ENCODE assay signal across 10 cellular contexts in the genomic region with DNA sequence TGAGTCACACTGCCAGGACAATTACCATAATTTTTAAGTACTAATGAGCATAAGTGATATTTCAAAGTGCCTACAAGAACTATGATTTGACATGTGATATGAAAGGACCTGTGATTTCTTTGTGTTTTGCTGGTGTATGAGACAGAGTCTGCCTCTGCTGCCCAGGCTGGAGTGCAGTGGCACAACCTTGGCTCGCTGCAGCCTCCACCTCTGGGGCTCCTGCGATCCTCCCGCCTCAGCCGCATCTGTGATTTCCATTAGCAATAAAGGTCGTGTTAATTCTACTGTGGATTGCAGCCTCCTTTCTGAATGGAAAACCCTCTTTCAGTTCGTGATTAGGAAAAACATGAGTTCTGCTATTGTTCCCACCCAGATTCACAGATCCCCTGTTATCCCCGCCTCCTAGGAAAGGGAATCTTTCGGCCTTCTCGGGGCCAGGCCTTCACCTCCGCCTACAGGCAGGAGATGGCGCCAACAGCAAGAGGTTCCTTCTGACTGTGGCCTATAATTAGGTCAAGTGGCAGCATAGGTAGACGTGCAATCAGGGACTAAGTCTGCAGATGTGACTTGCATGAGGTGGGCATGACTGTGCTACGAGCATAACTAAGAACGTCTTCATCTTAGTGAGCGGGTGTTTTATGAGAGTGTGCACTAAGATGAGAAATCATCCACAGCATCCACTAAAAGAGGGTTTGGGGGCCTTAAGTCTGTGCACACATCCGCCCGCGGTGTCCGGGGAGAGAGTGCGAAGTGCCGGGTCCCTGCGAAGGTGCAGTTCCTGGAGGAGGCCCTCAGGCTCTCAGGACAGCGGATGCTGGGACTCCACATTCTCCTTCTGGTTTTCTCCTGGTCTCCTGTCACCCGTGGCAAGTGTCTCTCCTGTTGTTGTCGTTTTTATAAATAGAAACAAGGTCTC. TPM values are rescaled to one million over a fixed set of nuclear protein-coding genes. Genes with fewer than 3 reads are reported as not detected.
DNase-seq lines count a peak whose midpoint lies in the region; ATAC-seq, FAIRE-seq and TF ChIP-seq lines count a peak whose summit lies in the region.
"Had no signal": no experiment of that assay in that cellular context is flagged by ENCODE, and none has a peak within 500 bp of the region (broad histone marks: within the 10 kb centered on the region; RNA-seq: fewer than 3 reads in every experiment).

No MANE protein-coding gene starts in this region.

- intact Hi-C loops in K562 (cut with micrococcal nuclease): loop anchor here (5.0 kb wide), 1 partner anchor 320 kb away; a partner anchor contains a TSS

- H3K9me3 ChIP-seq in Peyer's patch: no peaks in the 10 kb centered on the region
- no peaks in the 10 kb centered on the region for H3K9me3 ChIP-seq in K562 (replicated peaks; ENCODE audit: control insufficient read depth, insufficient read depth, low read depth, low read length)
- H3K9me3 ChIP-seq in upper lobe of left lung: no peaks in the 10 kb centered on the region

- TF ChIP-seq POLR2A in Peyer's patch (IDR thresholded peaks at IDR 0.05) (no peak), K562 (conservative IDR thresholded peaks at IDR 0.05) (no peak), upper lobe of left lung (IDR thresholded peaks at IDR 0.05) (no peak)

- in situ Hi-C loops in K562 (cut with MboI): no loop called here

- no peak overlapping the region for H2AFZ ChIP-seq in K562 (ENCODE audit: low read depth, low read length)

- peak; percentile 74 to 88 for TF ChIP-seq RAD21 in K562 (CRISPR knock-in tag; conservative IDR thresholded peaks at IDR 0.05 in 1 of 2, IDR thresholded peaks at IDR 0.05 in 1 of 2)

- FAIRE-seq in K562 (lab: Jason Lieb, UNC): peak; percentile 81
- FAIRE-seq: colon had no signal

- H3K4me2 ChIP-seq in K562 (ENCODE audit: insufficient read depth, low read length): no peak overlapping the region

- H3K27me3 ChIP-seq in Peyer's patch (no peaks in the 10 kb centered on the region), K562 (ENCODE audit: control insufficient read depth in 2 of 2, insufficient read depth in 2 of 2, low read length in 2 of 2) (no peaks in the 10 kb centered on the region), upper lobe of left lung (no peaks in the 10 kb centered on the region)

- TF ChIP-seq EP300 in K562 (IDR thresholded peaks at IDR 0.05; ENCODE audit: low read length): no peak
- no peak for TF ChIP-seq EP300 in upper lobe of left lung (IDR thresholded peaks at IDR 0.05)

- no TSS peak for BruUV-seq in K562 (replicated peaks; lab: Mats Ljungman, UMichigan)

- H3K36me3 ChIP-seq in Peyer's patch: no peaks in the 10 kb centered on the region
- no peaks in the 10 kb centered on the region for H3K36me3 ChIP-seq in K562 (ENCODE audit: control insufficient read depth, insufficient read depth, low read length)
- no peaks in the 10 kb centered on the region for H3K36me3 ChIP-seq in upper lobe of left lung

- 63% methylated on average over 23 of the region's 25 CpGs for WGBS in K562 (ENCODE audit: insufficient coverage, low coverage, missing lambda C conversion rate)
- WGBS in upper lobe of left lung, 2 donors: 50 to 54% methylated on average over 25 of the region's 25 CpGs

- no peaks in the 10 kb centered on the region for H4K20me1 ChIP-seq in K562 (replicated peaks; ENCODE audit: control insufficient read depth, insufficient read depth, low read length)

- DNase-seq in Peyer's patch: peak; percentile 73 to 90 (median 74)
- peak in 2 of 4 experiments; percentile 28 to 76 for DNase-seq in K562 (ENCODE audit: extremely low read depth in 1 of 4, low spot score in 3 of 4)
- DNase-seq in left lobe of liver (ENCODE audit: low spot score): peak; percentile 68
- peak in 1 of 2 donors; percentile 78 for DNase-seq in upper lobe of left lung
- no peak for DNase-seq in SHP77 (lab: John Stamatoyannopoulos, UW)
- no peak for DNase-seq in NOMO-1 (lab: John Stamatoyannopoulos, UW; ENCODE audit: unreplicated experiment in 2 of 2)

- H3K27ac ChIP-seq in Peyer's patch: peak overlapping the region in 1 of 4 donors; percentile 63
- no peak overlapping the region for H3K27ac ChIP-seq in K562 (ENCODE audit: extremely low read depth, low read depth, low read length)
- no peak overlapping the region for H3K27ac ChIP-seq in upper lobe of left lung

- CTCF ChIA-PET in K562 (lab: Yijun Ruan, JAX; ENCODE audit: low intra/inter-chr PET ratio): interaction anchor here (0.5 to 0.6 kb wide), 2 partner anchors 62 to 270 kb away, joined by 3 read pairs; no protein-coding TSS in a partner anchor

- no peaks in the 10 kb centered on the region for H3K9me1 ChIP-seq in K562 (ENCODE audit: control insufficient read depth, insufficient read depth, low read length)

- POLR2A ChIA-PET in K562 (lab: Yijun Ruan, JAX): interaction anchor here (0.9 kb wide), 1 partner anchor 60 kb away, joined by 3 read pairs; no protein-coding TSS in a partner anchor

- peak; percentile 78 for TF ChIP-seq CTCF in GM12875 (IDR thresholded peaks at IDR 0.05; ENCODE audit: borderline replicate concordance, insufficient read depth, low read depth, low read length)
- peak; percentile 77 to 94 (median 86) for TF ChIP-seq CTCF in Peyer's patch (IDR thresholded peaks at IDR 0.05)
- TF ChIP-seq CTCF in K562 (IDR thresholded peaks at IDR 0.05 in 2 of 3, conservative IDR thresholded peaks at IDR 0.05 in 1 of 3; ENCODE audit: insufficient read depth in 2 of 3, low read depth in 1 of 3, low read length in 3 of 3): peak; percentile 76 to 87 (median 79)
- TF ChIP-seq CTCF in upper lobe of left lung (IDR thresholded peaks at IDR 0.05): peak; percentile 63 to 88 (median 80)

- peaks cover 0 to 18% (median 0%) of the 10 kb centered on the region in 4 donors for H3K4me1 ChIP-seq in Peyer's patch
- H3K4me1 ChIP-seq in K562 (replicated peaks in 1 of 2; ENCODE audit: control insufficient read depth in 2 of 2, insufficient read depth in 2 of 2, low read length in 2 of 2): peaks cover 19 to 39% of the 10 kb centered on the region in 2 experiments
- peaks cover 9 to 28% (median 14%) of the 10 kb centered on the region in 4 donors for H3K4me1 ChIP-seq in upper lobe of left lung

- H3K79me2 ChIP-seq in K562 (ENCODE audit: control insufficient read depth, insufficient read depth, low read length): no peaks in the 10 kb centered on the region

- peak; percentile 50 for ATAC-seq in HG02642 (IDR thresholded peaks at IDR 0.05; ENCODE audit: poor library complexity, unreplicated experiment)
- ATAC-seq in K562: peak; percentile 69
- ATAC-seq in left lobe of liver: peak; percentile 90
- peak; percentile 63 to 84 for ATAC-seq in upper lobe of left lung (ENCODE audit: low FRiP score in 2 of 2)

- no peak overlapping the region for H3K9ac ChIP-seq in K562 (ENCODE audit: insufficient read depth in 1 of 2, low read depth in 2 of 2, low read length in 2 of 2)

- H3K4me3 ChIP-seq in GM12875 (ENCODE audit: low read depth, low read length) (no peak overlapping the region), Peyer's patch (no peak overlapping the region), K562 (no peak overlapping the region), upper lobe of left lung (no peak overlapping the region)

RNA-seq across cellular contexts. Expression of a gene that starts 23.1 kb away (rescaled TPM):
- total RNA-seq in Peyer's patch (1 to 10 TPM in 3 of 4 donors, under 1 TPM in 1; 0.88 to 2.6 (median 2.2) TPM), K562 (2014; rRNA removed) (12.9 and 13.8 TPM in 2 replicates), K562 (2014; rRNA removed; fragmentation: Illumina TruSeq; extraction: Trizol) (8.4 and 11.7 TPM in 2 replicates), K562 (2015; rRNA removed; fragmentation: Illumina TruSeq; extraction: Trizol) (8.9 and 9.0 TPM in 2 replicates), K562 (2021) (10.3 and 12.4 TPM in 2 replicates), left lobe of liver (0.23 TPM), upper lobe of left lung (1 to 10 TPM in 5 of 6 donors, under 1 TPM in 1; 0.83 to 6.7 (median 2.9) TPM)
- total RNA-seq in K562 (2011; cell fraction: chromatin; rRNA removed; ENCODE audit: low replicate concordance): 5.4 and 8.3 TPM in 2 replicates
- 6.2 and 7.5 TPM in 2 replicates for total RNA-seq in K562 (2011; cell fraction: nucleolus; rRNA removed)
- 7.2 and 7.9 TPM in 2 replicates for total RNA-seq in K562 (2011; cell fraction: nucleoplasm; rRNA removed)
- polyA plus RNA-seq in K562 (2011; rRNA removed) (7.1 and 12.6 TPM in 2 replicates), K562 (2014; fragmentation: Illumina TruSeq; extraction: Trizol) (5.4 and 7.7 TPM in 2 replicates), K562 (2014; fragmentation: Nextera tagmentation; extraction: Ambion mirVana) (1 to 10 TPM; 2.6 to 3.2 TPM), K562 (2014; rRNA removed) (12.4 and 14.9 TPM in 2 replicates)
- polyA plus RNA-seq in K562 (2011; cell fraction: cytosol; rRNA removed): 4.5 and 12.8 TPM in 2 replicates
- 8.4 and 8.9 TPM in 2 replicates for polyA plus RNA-seq in K562 (2011; cell fraction: nucleus; rRNA removed)
- polyA plus RNA-seq in K562 (2012): 6.9 and 17.6 TPM in 2 replicates
- 3.3 and 4.2 TPM in 2 replicates for polyA minus RNA-seq in K562 (2011; rRNA and poly(A)+ RNA removed)
- polyA minus RNA-seq in K562 (2011; cell fraction: cytosol; rRNA and poly(A)+ RNA removed): 3.4 and 4.1 TPM in 2 replicates
- 2.6 and 3.3 TPM in 2 replicates for polyA minus RNA-seq in K562 (2011; cell fraction: nucleus; rRNA and poly(A)+ RNA removed)

RNA-seq across cellular contexts. Expression of a gene that starts 34.5 kb away (rescaled TPM):
- not detected for total RNA-seq in Peyer's patch
- total RNA-seq in K562 (2011; cell fraction: chromatin; rRNA removed; ENCODE audit: low replicate concordance): not detected in 2 replicates
- total RNA-seq in K562 (2011; cell fraction: nucleolus; rRNA removed): not detected in 2 replicates
- not detected in 2 replicates for total RNA-seq in K562 (2011; cell fraction: nucleoplasm; rRNA removed)
- not detected in 2 replicates for total RNA-seq in K562 (2014; rRNA removed)
- total RNA-seq in K562 (2014; rRNA removed; fragmentation: Illumina TruSeq; extraction: Trizol): not detected in 2 replicates
- total RNA-seq in K562 (2015; rRNA removed; fragmentation: Illumina TruSeq; extraction: Trizol): not detected in 2 replicates
- not detected in 2 replicates for total RNA-seq in K562 (2021)
- polyA plus RNA-seq in K562 (2011; rRNA removed): not detected in 2 replicates
- not detected in 2 replicates for polyA plus RNA-seq in K562 (2011; cell fraction: cytosol; rRNA removed)
- polyA plus RNA-seq in K562 (2011; cell fraction: nucleus; rRNA removed): not detected in 2 replicates
- not detected in 2 replicates for polyA plus RNA-seq in K562 (2012)
- not detected in 2 replicates for polyA plus RNA-seq in K562 (2014; fragmentation: Illumina TruSeq; extraction: Trizol)
- polyA plus RNA-seq in K562 (2014; fragmentation: Nextera tagmentation; extraction: Ambion mirVana): under 1 TPM in 1 of 2 experiments, not detected in 1; 0.01 TPM
- not detected in 2 replicates for polyA plus RNA-seq in K562 (2014; rRNA removed)
- polyA minus RNA-seq in K562 (2011; rRNA and poly(A)+ RNA removed): not detected in 2 replicates
- polyA minus RNA-seq in K562 (2011; cell fraction: cytosol; rRNA and poly(A)+ RNA removed): not detected in 2 replicates
- not detected in 2 replicates for polyA minus RNA-seq in K562 (2011; cell fraction: nucleus; rRNA and poly(A)+ RNA removed)
- total RNA-seq in left lobe of liver: not detected
- 1 to 10 TPM in 1 of 6 donors, not detected in 5; 1.6 TPM for total RNA-seq in upper lobe of left lung
- total RNA-seq: temporal lobe had no signal

RNA-seq across cellular contexts. Expression of a gene that starts 41.2 kb away (rescaled TPM):
- total RNA-seq in Peyer's patch (10 to 100 TPM; 13.7 to 31.4 (median 21.8) TPM), K562 (2014; rRNA removed) (29.5 and 31.6 TPM in 2 replicates), K562 (2014; rRNA removed; fragmentation: Illumina TruSeq; extraction: Trizol) (11.4 and 14.2 TPM in 2 replicates), K562 (2015; rRNA removed; fragmentation: Illumina TruSeq; extraction: Trizol) (21.7 and 25.6 TPM in 2 replicates), K562 (2021) (37.7 and 47.6 TPM in 2 replicates), left lobe of liver (23.0 TPM), upper lobe of left lung (10 to 100 TPM; 14.4 to 75.4 (median 34.1) TPM)
- total RNA-seq in K562 (2011; cell fraction: chromatin; rRNA removed; ENCODE audit: low replicate concordance): 93.5 and 120 TPM in 2 replicates
- total RNA-seq in K562 (2011; cell fraction: nucleolus; rRNA removed): 59.6 and 64.0 TPM in 2 replicates
- 84.3 and 102 TPM in 2 replicates for total RNA-seq in K562 (2011; cell fraction: nucleoplasm; rRNA removed)
- polyA plus RNA-seq in K562 (2011; rRNA removed) (15.6 and 19.3 TPM in 2 replicates), K562 (2014; fragmentation: Illumina TruSeq; extraction: Trizol) (20.9 and 29.8 TPM in 2 replicates), K562 (2014; fragmentation: Nextera tagmentation; extraction: Ambion mirVana) (1 to 10 TPM; 1.8 to 2.1 TPM), K562 (2014; rRNA removed) (34.8 and 39.3 TPM in 2 replicates)
- 15.7 and 25.0 TPM in 2 replicates for polyA plus RNA-seq in K562 (2011; cell fraction: cytosol; rRNA removed)
- 121 and 125 TPM in 2 replicates for polyA plus RNA-seq in K562 (2011; cell fraction: nucleus; rRNA removed)
- 32.5 and 45.1 TPM in 2 replicates for polyA plus RNA-seq in K562 (2012)
- polyA minus RNA-seq in K562 (2011; rRNA and poly(A)+ RNA removed): 14.0 and 16.6 TPM in 2 replicates
- polyA minus RNA-seq in K562 (2011; cell fraction: cytosol; rRNA and poly(A)+ RNA removed): 7.3 and 9.5 TPM in 2 replicates
- 19.9 and 22.7 TPM in 2 replicates for polyA minus RNA-seq in K562 (2011; cell fraction: nucleus; rRNA and poly(A)+ RNA removed)

RNA-seq across cellular contexts. Expression of a gene that starts 50.9 kb away (rescaled TPM):
- total RNA-seq in Peyer's patch (not detected), K562 (2014; rRNA removed) (0.08 TPM in 1 of 2 replicates, not detected in the other), K562 (2014; rRNA removed; fragmentation: Illumina TruSeq; extraction: Trizol) (0.04 TPM in 1 of 2 replicates, not detected in the other), K562 (2015; rRNA removed; fragmentation: Illumina TruSeq; extraction: Trizol) (not detected in 2 replicates), K562 (2021) (0.07 TPM in 1 of 2 replicates, not detected in the other), left lobe of liver (not detected), upper lobe of left lung (not detected)
- total RNA-seq in K562 (2011; cell fraction: chromatin; rRNA removed; ENCODE audit: low replicate concordance): not detected in 2 replicates
- not detected in 2 replicates for total RNA-seq in K562 (2011; cell fraction: nucleolus; rRNA removed)
- total RNA-seq in K562 (2011; cell fraction: nucleoplasm; rRNA removed): not detected in 2 replicates
- polyA plus RNA-seq in K562 (2011; rRNA removed) (0.05 and 0.15 TPM in 2 replicates), K562 (2014; fragmentation: Illumina TruSeq; extraction: Trizol) (0.10 TPM in 1 of 2 replicates, not detected in the other), K562 (2014; fragmentation: Nextera tagmentation; extraction: Ambion mirVana) (under 1 TPM; 0.15 to 0.28 TPM), K562 (2014; rRNA removed) (0.07 TPM in 1 of 2 replicates, not detected in the other)
- polyA plus RNA-seq in K562 (2011; cell fraction: cytosol; rRNA removed): 0.03 TPM in 2 replicates
- polyA plus RNA-seq in K562 (2011; cell fraction: nucleus; rRNA removed): not detected in 2 replicates
- 0.06 and 0.08 TPM in 2 replicates for polyA plus RNA-seq in K562 (2012)
- 0.12 TPM in 1 of 2 replicates, not detected in the other for polyA minus RNA-seq in K562 (2011; rRNA and poly(A)+ RNA removed)
- polyA minus RNA-seq in K562 (2011; cell fraction: cytosol; rRNA and poly(A)+ RNA removed): not detected in 2 replicates
- polyA minus RNA-seq in K562 (2011; cell fraction: nucleus; rRNA and poly(A)+ RNA removed): not detected in 2 replicates
- total RNA-seq: temporal lobe had no signal

Comparison
In these comparisons a context has a peak if more than half of its experiments do, and no peak if none do; other contexts are left out.
1. DNase-seq: peak in Peyer's patch (3 of 3) and left lobe of liver (single experiment); none in SHP77 (0 of 2) and NOMO-1 (0 of 2).
2. Peak in every context shown above with its lines, with median percentiles within 50 percentile points of each other: CTCF ChIP-seq and ATAC-seq.